ENCODE assay signal across 24 cellular contexts in the genomic region with DNA sequence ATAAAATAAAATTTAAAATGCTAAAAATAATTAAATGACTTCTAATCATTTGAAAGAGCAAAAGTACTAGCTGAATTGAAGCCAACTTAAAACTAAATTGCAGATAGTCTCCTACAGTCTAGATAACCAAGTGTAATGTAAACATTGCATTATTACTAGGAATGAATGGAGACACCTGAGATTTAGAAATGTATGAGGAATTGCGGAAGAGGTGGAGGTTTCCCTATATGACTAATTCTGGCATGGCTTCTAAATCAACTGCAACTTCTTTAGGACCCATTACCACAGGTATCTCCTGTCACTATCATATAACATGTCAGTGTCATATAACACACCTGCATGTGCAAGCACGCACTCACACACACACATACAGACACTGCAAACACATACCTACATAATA. TPM values are rescaled to one million over a fixed set of nuclear protein-coding genes. Genes with fewer than 3 reads are reported as not detected.
"Had no signal": no experiment of that assay in that cellular context is flagged by ENCODE, and none has a peak within 500 bp of the region (broad histone marks: within the 10 kb centered on the region; RNA-seq: fewer than 3 reads in every experiment).

No MANE protein-coding gene starts in this region.

- H3K4me1 ChIP-seq: Peyer's patch had no signal

- H3K9me3 ChIP-seq: Peyer's patch, SK-N-SH had no signal

- H3K4me2 ChIP-seq: SK-N-SH had no signal

- H3K9ac ChIP-seq: SK-N-SH had no signal

- H3K27me3 ChIP-seq: Peyer's patch had no signal

- H3K4me3 ChIP-seq: Peyer's patch had no signal

- H3K27ac ChIP-seq: HL-60, Peyer's patch had no signal

- H3K9me2 ChIP-seq: SK-N-SH had no signal

- DNase-seq: Karpas-422, KBM-7, NCI-H1092, NCI-H1105 treated with DMSO at 0.1 percent for 48 hours, NCI-H1417 treated with DMSO at 0.1 percent for 48 hours, NCI-H146, NCI-H1694 treated with DMSO at 0.1 percent for 48 hours, NCI-H1930, NCI-H2081, NCI-H2171, NCI-H226, NCI-H446, NCI-H510A, NCI-H524 treated with DMSO at 0.1 percent for 48 hours, NCI-H69, NCI-H774, Peyer's patch, SHP77, SK-N-SH, SW 1271 had no signal

- H3K36me3 ChIP-seq: Peyer's patch had no signal

RNA-seq across cellular contexts. Expression of a gene that starts 13.2 kb away (rescaled TPM):
- total RNA-seq: HT-29, Peyer's patch, RPMI7951, SK-MEL-5 had no signal
